ENCODE assay signal across 8 cellular contexts in the genomic region with DNA sequence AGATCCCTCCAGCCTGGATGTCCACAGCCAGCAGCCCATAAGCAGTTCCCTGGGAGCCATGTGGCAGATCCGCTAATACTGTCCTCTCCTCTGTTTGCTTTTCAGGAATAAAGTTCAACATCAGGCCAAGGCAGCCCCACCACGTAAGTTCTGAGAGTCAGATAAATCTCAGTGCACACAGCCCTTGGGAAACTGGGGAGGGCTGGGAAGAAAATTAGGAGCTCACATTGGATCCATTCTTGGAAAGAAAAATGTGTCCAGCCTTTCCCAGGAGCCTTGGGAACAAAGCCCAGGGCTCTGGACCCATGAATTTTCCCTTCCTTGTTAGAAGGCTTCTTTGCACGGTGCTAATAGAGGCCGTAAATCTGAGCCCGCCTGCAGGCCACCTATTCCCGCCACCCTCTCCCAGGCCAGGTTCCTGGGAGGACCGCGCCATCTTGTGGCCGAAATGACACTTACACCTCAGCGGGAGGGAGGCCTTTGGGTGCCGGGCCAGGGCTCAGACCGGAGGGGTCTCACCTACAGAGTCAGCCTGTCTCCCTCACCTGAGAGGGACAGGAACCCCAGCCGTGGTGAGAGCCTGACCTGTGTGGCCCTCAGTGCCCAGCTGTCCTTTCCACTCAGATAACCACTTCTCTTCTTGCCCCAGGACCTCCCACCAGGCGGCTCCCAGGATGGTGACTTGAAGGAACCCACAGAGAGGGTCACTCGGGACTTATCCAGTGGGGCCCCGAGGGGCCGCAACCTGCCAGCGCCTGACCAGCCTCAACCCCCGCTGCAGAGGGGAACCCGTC. TPM values are rescaled to one million over a fixed set of nuclear protein-coding genes. Genes with fewer than 3 reads are reported as not detected.
DNase-seq lines count a peak whose midpoint lies in the region; ATAC-seq and TF ChIP-seq lines count a peak whose summit lies in the region.

No MANE protein-coding gene starts in this region.

- H3K4me1 ChIP-seq in Loucy (ENCODE audit: insufficient read depth, low read length, poor library complexity, severe bottlenecking) (no peaks in the 10 kb centered on the region), foreskin keratinocyte (no peaks in the 10 kb centered on the region), osteoblast (ENCODE audit: insufficient read depth, low read length) (no peaks in the 10 kb centered on the region)

- H3K79me2 ChIP-seq in Loucy (ENCODE audit: insufficient read depth, low read length) (no peaks in the 10 kb centered on the region), osteoblast (ENCODE audit: insufficient read depth, low read length) (no peaks in the 10 kb centered on the region)

- H2AFZ ChIP-seq in Loucy (ENCODE audit: low read length): no peak overlapping the region
- no peak overlapping the region for H2AFZ ChIP-seq in osteoblast (ENCODE audit: low read length)

- POLR2A ChIA-PET in RWPE1 (lab: Yijun Ruan, JAX; ENCODE audit: low non-redundant PET): no interaction called here

- TF ChIP-seq CTCF in GM12872 (IDR thresholded peaks at IDR 0.05; ENCODE audit: insufficient read depth, low read depth, low read length) (peak; percentile 79), Loucy (conservative IDR thresholded peaks at IDR 0.05; ENCODE audit: low read length) (peak; percentile 84), RWPE1 (conservative IDR thresholded peaks at IDR 0.05; ENCODE audit: low read depth) (peak; percentile 80), foreskin keratinocyte (conservative IDR thresholded peaks at IDR 0.05) (peak; percentile 91), osteoblast (IDR thresholded peaks at IDR 0.05; ENCODE audit: extremely low read depth, low read depth, low read length) (peak; percentile 77)

- no peaks in the 10 kb centered on the region for H3K36me3 ChIP-seq in Loucy (ENCODE audit: insufficient read depth, low read length)
- no peaks in the 10 kb centered on the region for H3K36me3 ChIP-seq in osteoblast (ENCODE audit: insufficient read depth, low read length)

- H3K9me3 ChIP-seq in Loucy (ENCODE audit: insufficient read depth, low read depth, low read length) (no peaks in the 10 kb centered on the region), osteoblast (ENCODE audit: low read depth, low read length) (no peaks in the 10 kb centered on the region)

- ATAC-seq in foreskin keratinocyte (peak; percentile 69), HG03095 (IDR thresholded peaks at IDR 0.05; ENCODE audit: unreplicated experiment) (no peak)

- H3K9ac ChIP-seq in Loucy (ENCODE audit: low read depth, low read length, poor library complexity, severe bottlenecking): no peak overlapping the region

- DNase-seq in RWPE1 (ENCODE audit: low spot score) (peak; percentile 69), foreskin keratinocyte (peak in 1 of 2 donors; percentile 22), osteoblast (ENCODE audit: insufficient read length, low spot score, missing footprints) (peak; percentile 99), ureter (ENCODE audit: low spot score) (peak; percentile 79)
- peak; percentile 44 for DNase-seq in activated T-helper 9 cell treated with anti-CD3 and anti-CD28 coated beads, Interleukin-2, amount 50 U/mL, for 16 hours (ENCODE audit: low read depth)

- CTCF ChIA-PET in RWPE1 (lab: Yijun Ruan, JAX): interaction anchor here (0.5 to 4.5 kb wide), 17 partner anchors 9 to 530 kb away, joined by 3 to 54 read pairs (median 3); partner anchors contain the start of gene PEPD

- no peaks in the 10 kb centered on the region for H3K9me2 ChIP-seq in Loucy (replicated peaks; ENCODE audit: low read depth, low read length)

- no peak overlapping the region for H3K4me3 ChIP-seq in Loucy (ENCODE audit: low read length, poor library complexity, severe bottlenecking)
- H3K4me3 ChIP-seq in osteoblast (ENCODE audit: insufficient read depth, low read length): no peak overlapping the region

- H4K20me1 ChIP-seq in Loucy (ENCODE audit: insufficient read depth, low read length, poor library complexity, severe bottlenecking) (no peaks in the 10 kb centered on the region), osteoblast (ENCODE audit: insufficient read depth, low read length) (peaks cover 3% of the 10 kb centered on the region)

- no peaks in the 10 kb centered on the region for H3F3A ChIP-seq in Loucy (ENCODE audit: low read depth)

- H3K27me3 ChIP-seq in Loucy (ENCODE audit: insufficient read depth, low read length, poor library complexity, severe bottlenecking) (no peaks in the 10 kb centered on the region), foreskin keratinocyte (no peaks in the 10 kb centered on the region), osteoblast (ENCODE audit: insufficient read depth, low read length) (peaks cover 14% of the 10 kb centered on the region)

- H3K27ac ChIP-seq in RWPE1 (no peak overlapping the region), foreskin keratinocyte (no peak overlapping the region), osteoblast (ENCODE audit: low read depth, low read length) (no peak overlapping the region)

- H3K4me2 ChIP-seq in Loucy (ENCODE audit: low read depth, low read length, poor library complexity, severe bottlenecking) (no peak overlapping the region), osteoblast (ENCODE audit: insufficient read depth, low read length) (no peak overlapping the region)

RNA-seq across cellular contexts. Expression of gene KCTD15, which starts 25.2 kb away (rescaled TPM):
- total RNA-seq in foreskin keratinocyte: 19.5 and 27.6 TPM in 2 replicates
- 14.8 and 19.0 TPM in 2 replicates for polyA plus RNA-seq in foreskin keratinocyte
- total RNA-seq in osteoblast: 39.5 and 55.7 TPM in 2 replicates
- 49.3 TPM for total RNA-seq in ureter
